8 cellular contexts compared by ENCODE assay signal in genomic region chr11:68471360-68472340, GRCh38. TPM values are rescaled to one million over a fixed set of nuclear protein-coding genes. Genes with fewer than 3 reads are reported as not detected.
A peak's percentile ranks its signal among the peaks of the same experiment; 100 is the strongest.
DNase-seq lines count a peak whose midpoint lies in the region; TF ChIP-seq lines count a peak whose summit lies in the region.

No MANE protein-coding gene starts in this region.

- no peak overlapping the region for H3K4me2 ChIP-seq in PC-9

- H3K4me1 Mint-ChIP-seq in stimulated activated naive CD8-positive, alpha-beta T cell treated with anti-CD3 and anti-CD28 coated beads, Interleukin-15, Interleukin-2, amounts not matched to agents 100 ng/mL and 50 ng/mL, for 24 hours (ENCODE audit: low read depth): peaks cover 80% of the 10 kb centered on the region

- peak; percentile 66 for DNase-seq in activated CD8-positive, alpha-beta memory T cell treated with anti-CD3 and anti-CD28 coated beads for 24 hours
- no peak for DNase-seq in activated CD8-positive, alpha-beta memory T cell treated with anti-CD3 and anti-CD28 coated beads, Interleukin-2, amount 50 U/mL, for 4 hours
- DNase-seq in activated CD4-positive, alpha-beta T cell treated with anti-CD3 and anti-CD28 coated beads, Interleukin-2, amount 50 U/mL, for 1 hour: peak; percentile 21
- DNase-seq in fibroblast of pulmonary artery (ENCODE audit: low read depth) (peak; percentile 91), PC-9 (no peak), NCI-H345 treated with DMSO at 0.1 percent for 48 hours (lab: John Stamatoyannopoulos, UW; ENCODE audit: unreplicated experiment) (no peak), substantia nigra (lab: John Stamatoyannopoulos, UW) (no peak)

- H3K4me3 Mint-ChIP-seq in stimulated activated naive CD8-positive, alpha-beta T cell treated with anti-CD3 and anti-CD28 coated beads, Interleukin-15, Interleukin-2, amounts not matched to agents 100 ng/mL and 50 ng/mL, for 24 hours: peak overlapping the region; percentile 74

- POLR2A ChIA-PET in PC-9 (lab: Charles Lee; ENCODE audit: unreplicated experiment): no interaction called here

- H3K9me2 ChIP-seq in PC-9 (ENCODE audit: insufficient read depth): no peaks in the 10 kb centered on the region

- peaks cover 10% of the 10 kb centered on the region for H3F3A ChIP-seq in PC-9 (ENCODE audit: insufficient read depth, low read depth)

- H3K27me3 Mint-ChIP-seq in stimulated activated naive CD8-positive, alpha-beta T cell treated with anti-CD3 and anti-CD28 coated beads, Interleukin-15, Interleukin-2, amounts not matched to agents 100 ng/mL and 50 ng/mL, for 24 hours: no peaks in the 10 kb centered on the region

- CTCF ChIA-PET in PC-9 (lab: Charles Lee): no interaction called here

- no peaks in the 10 kb centered on the region for H3K27me3 ChIP-seq in PC-9 (ENCODE audit: insufficient read depth, low read depth)

- H3K27ac Mint-ChIP-seq in stimulated activated naive CD8-positive, alpha-beta T cell treated with anti-CD3 and anti-CD28 coated beads, Interleukin-15, Interleukin-2, amounts not matched to agents 100 ng/mL and 50 ng/mL, for 24 hours: peak overlapping the region; percentile 90

- no TSS peak for BruUV-seq in PC-9 (replicated peaks; lab: Mats Ljungman, UMichigan)

- intact Hi-C loops in PC-9 (cut with micrococcal nuclease; ENCODE audit: unreplicated experiment): no loop called here

- H3K36me3 Mint-ChIP-seq in stimulated activated naive CD8-positive, alpha-beta T cell treated with anti-CD3 and anti-CD28 coated beads, Interleukin-15, Interleukin-2, amounts not matched to agents 100 ng/mL and 50 ng/mL, for 24 hours (ENCODE audit: low read depth): peaks cover 46% of the 10 kb centered on the region

- H3K9me3 ChIP-seq in PC-9 (ENCODE audit: insufficient read depth, low read depth): no peaks in the 10 kb centered on the region

- peaks cover 22% of the 10 kb centered on the region for H3K36me3 ChIP-seq in PC-9 (ENCODE audit: low read depth)

- TF ChIP-seq CTCF in fibroblast of pulmonary artery (IDR thresholded peaks at IDR 0.05; ENCODE audit: low read length, missing control alignments): no peak
- no peak for TF ChIP-seq CTCF in PC-9 (conservative IDR thresholded peaks at IDR 0.05)

- H3K4me1 ChIP-seq in PC-9 (replicated peaks; ENCODE audit: insufficient read depth): no peaks in the 10 kb centered on the region

- H3K79me2 ChIP-seq in PC-9 (ENCODE audit: low read depth): peaks cover 92% of the 10 kb centered on the region

- H3K27ac ChIP-seq in PC-9: no peak overlapping the region
- H3K27ac ChIP-seq in substantia nigra (ENCODE audit: low read depth, low read length, poor library complexity, severe bottlenecking): no peak overlapping the region

- no peak overlapping the region for H2AFZ ChIP-seq in PC-9

- H3K9me3 Mint-ChIP-seq in stimulated activated naive CD8-positive, alpha-beta T cell treated with anti-CD3 and anti-CD28 coated beads, Interleukin-15, Interleukin-2, amounts not matched to agents 100 ng/mL and 50 ng/mL, for 24 hours: no peaks in the 10 kb centered on the region

- H3K4me3 ChIP-seq in fibroblast of pulmonary artery (replicated peaks; ENCODE audit: low read depth, low read length): no peak overlapping the region
- no peak overlapping the region for H3K4me3 ChIP-seq in PC-9

- peaks cover 86% of the 10 kb centered on the region for H4K20me1 ChIP-seq in PC-9 (ENCODE audit: insufficient read depth)

RNA-seq across cellular contexts. Expression of gene PPP6R3, which starts 11.1 kb away (rescaled TPM):
- total RNA-seq in PC-9 (2021): 116 and 129 TPM in 2 replicates

Comparison
In these comparisons a context has a peak if more than half of its experiments do, and no peak if none do; other contexts are left out.
1. DNase-seq: peak in activated CD8-positive, alpha-beta memory T cell treated with anti-CD3 and anti-CD28 coated beads for 24 hours (single experiment), activated CD4-positive, alpha-beta T cell treated with anti-CD3 and anti-CD28 coated beads, Interleukin-2, amount 50 U/mL, for 1 hour (single experiment) and fibroblast of pulmonary artery (single experiment); none in activated CD8-positive, alpha-beta memory T cell treated with anti-CD3 and anti-CD28 coated beads, Interleukin-2, amount 50 U/mL, for 4 hours (single experiment), PC-9 (0 of 2), NCI-H345 treated with DMSO at 0.1 percent for 48 hours (single experiment) and substantia nigra (0 of 49).